20 cellular contexts compared by ENCODE assay signal in the genomic region with DNA sequence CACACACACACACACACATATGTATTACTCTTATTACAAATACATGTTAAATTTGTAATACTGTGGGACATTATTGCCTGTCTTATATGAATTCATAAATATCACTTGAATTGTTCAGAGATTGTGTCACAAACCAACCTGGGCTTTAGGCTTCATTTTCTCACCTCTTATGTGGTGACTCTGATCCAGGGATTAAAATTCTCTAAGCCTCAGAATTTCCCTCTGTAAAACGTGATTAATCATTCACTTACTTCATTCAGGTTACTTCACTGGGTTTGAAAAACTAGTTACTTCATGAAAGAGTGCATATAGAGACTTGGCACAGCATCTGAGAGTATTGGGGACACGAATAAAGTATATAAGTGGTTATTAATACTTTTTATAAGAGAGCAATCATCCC.
"Had no signal": no experiment of that assay in that cellular context is flagged by ENCODE, and none has a peak within 500 bp of the region (broad histone marks: within the 10 kb centered on the region; RNA-seq: fewer than 3 reads in every experiment).

No MANE protein-coding gene starts in this region.

- H3K4me1 ChIP-seq: esophagus squamous epithelium, transverse colon had no signal

- H3K4me3 ChIP-seq: coronary artery, esophagus squamous epithelium, hepatocyte, transverse colon had no signal

- DNase-seq: activated B cell treated with CpG ODN at 0.5 μM for 24 hours; activated CD4-positive, alpha-beta T cell treated with anti-CD3 and anti-CD28 coated beads for 48 hours; activated CD8-positive, alpha-beta T cell treated with anti-CD3 and anti-CD28 coated beads, Interleukin-2, amount 10 ng/mL, durations not matched to agents 7 days and 5 days; activated naive CD4-positive, alpha-beta T cell treated with anti-CD3 and anti-CD28 coated beads for 36 hours; activated T-cell treated with anti-CD3 and anti-CD28 coated beads, Interleukin-2, amount 50 U/mL, for 4 hours; anterior cingulate cortex; brain microvascular endothelial cell; esophagus squamous epithelium; islet precursor cell; midbrain; nephron progenitor cell; nucleus accumbens; retina; SK-N-SH; stimulated activated naive CD8-positive, alpha-beta T cell treated with anti-CD3 and anti-CD28 coated beads, Interleukin-15, Interleukin-2, amounts not matched to agents 100 U/mL and 50 U/mL, for 24 hours; T-cell; transverse colon had no signal

- H3K9me3 ChIP-seq: esophagus squamous epithelium, SK-N-SH, transverse colon had no signal

- ATAC-seq: activated CD8-positive, alpha-beta T cell treated with anti-CD3 and anti-CD28 coated beads, Interleukin-2, amount 10 ng/mL, durations not matched to agents 7 days and 5 days; activated T-cell treated with anti-CD3 and anti-CD28 coated beads, Interleukin-2, amount 50 U/mL, for 4 hours; left lobe of liver; stimulated activated naive CD8-positive, alpha-beta T cell treated with anti-CD3 and anti-CD28 coated beads, Interleukin-15, Interleukin-2, amounts not matched to agents 100 U/mL and 50 U/mL, for 24 hours; T-cell had no signal

- H3K27me3 ChIP-seq: brain microvascular endothelial cell, hepatocyte, transverse colon had no signal

- H3K36me3 ChIP-seq: brain microvascular endothelial cell, esophagus squamous epithelium, transverse colon had no signal

- H3K27ac ChIP-seq: brain microvascular endothelial cell, coronary artery, esophagus squamous epithelium, hepatocyte, transverse colon had no signal
